9 cellular contexts compared by ENCODE assay signal in the genomic region with DNA sequence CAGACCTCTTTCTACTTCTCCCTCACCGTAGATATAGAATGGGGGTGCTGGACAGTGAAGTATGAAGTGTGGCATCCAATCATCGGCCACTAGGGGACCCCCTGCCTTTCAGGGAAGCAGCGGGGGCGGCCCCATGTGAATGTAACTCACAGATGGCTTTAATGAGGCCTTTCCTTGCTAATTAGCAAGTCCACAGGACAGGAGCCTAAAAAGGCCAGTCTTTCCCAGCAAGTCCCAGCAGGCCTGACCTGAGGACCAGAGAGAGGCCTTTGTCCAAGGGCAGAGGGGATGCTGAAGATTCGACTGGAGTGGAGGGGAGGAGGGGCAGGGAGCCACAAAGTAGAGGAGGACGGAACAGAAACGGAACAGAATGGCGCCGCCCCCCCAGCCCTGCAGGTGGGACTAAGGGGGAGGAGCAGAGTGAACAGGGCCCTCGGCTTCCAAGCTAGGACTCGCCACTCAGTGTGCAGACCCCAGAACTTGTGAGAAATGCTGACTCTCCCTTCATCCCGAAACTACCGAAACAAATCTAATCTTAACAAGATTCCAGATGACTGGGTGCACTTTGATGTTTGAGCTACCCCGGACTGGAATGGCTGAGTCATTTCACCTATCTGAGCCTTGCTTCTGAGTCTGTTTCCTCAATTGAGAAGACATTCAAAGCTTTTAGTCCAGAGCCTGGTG. TPM values are rescaled to one million over a fixed set of nuclear protein-coding genes. Genes with fewer than 3 reads are reported as not detected.
A peak's percentile ranks its signal among the peaks of the same experiment; 100 is the strongest.
DNase-seq lines count a peak whose midpoint lies in the region; ATAC-seq and TF ChIP-seq lines count a peak whose summit lies in the region.
"Had no signal": no experiment of that assay in that cellular context is flagged by ENCODE, and none has a peak within 500 bp of the region (broad histone marks: within the 10 kb centered on the region; RNA-seq: fewer than 3 reads in every experiment).

No MANE protein-coding gene starts in this region.

- ATAC-seq in activated CD8-positive, alpha-beta memory T cell treated with anti-CD3 and anti-CD28 coated beads, Interleukin-2, amount 10 ng/mL, durations not matched to agents 7 days and 5 days = peak; percentile 61

- peak overlapping the region; percentile 60 for H3K9ac ChIP-seq in HUES64 (ENCODE audit: low read depth, low read length)

- H3K36me3 ChIP-seq in GM06990 (ENCODE audit: control insufficient read depth, insufficient read depth, low read length) (no peaks in the 10 kb centered on the region), HUES64 (ENCODE audit: insufficient read depth, low read length) (peaks cover 12% of the 10 kb centered on the region), iPS DF 6.9 (ENCODE audit: control insufficient read depth, insufficient read depth, low read length) (peaks cover 4% of the 10 kb centered on the region; the same call in 1 of the 2 replicates)

- H3K27me3 Mint-ChIP-seq in activated CD8-positive, alpha-beta memory T cell treated with anti-CD3 and anti-CD28 coated beads, Interleukin-2, amount 10 ng/mL, durations not matched to agents 7 days and 5 days = peaks cover 12% of the 10 kb centered on the region

- H3K4me1 ChIP-seq in HUES64 (ENCODE audit: insufficient read depth, low read length) = peaks cover 64% of the 10 kb centered on the region
- H3K4me1 ChIP-seq in iPS DF 6.9 (ENCODE audit: control insufficient read depth, insufficient read depth, low read length) = peaks cover 21% of the 10 kb centered on the region

- peak; percentile 61 for TF ChIP-seq CTCF in GM06990 (IDR thresholded peaks at IDR 0.05; ENCODE audit: insufficient read depth, low read length, poor library complexity, severe bottlenecking)

- H3K27ac Mint-ChIP-seq in activated CD8-positive, alpha-beta memory T cell treated with anti-CD3 and anti-CD28 coated beads, Interleukin-2, amount 10 ng/mL, durations not matched to agents 7 days and 5 days = no peak overlapping the region

- H3K4me1 Mint-ChIP-seq in activated CD8-positive, alpha-beta memory T cell treated with anti-CD3 and anti-CD28 coated beads, Interleukin-2, amount 10 ng/mL, durations not matched to agents 7 days and 5 days = peaks cover 4% of the 10 kb centered on the region

- no peak overlapping the region for H3K4me3 Mint-ChIP-seq in activated CD8-positive, alpha-beta memory T cell treated with anti-CD3 and anti-CD28 coated beads, Interleukin-2, amount 10 ng/mL, durations not matched to agents 7 days and 5 days

- DNase-seq in GM06990 (ENCODE audit: extremely low read depth, insufficient read length) (peak; percentile 62), iPS DF 6.9 (ENCODE audit: low read depth, low spot score) (peak; percentile 83), amniotic stem cell (lab: John Stamatoyannopoulos, UW) (no peak), SIG-M5 (lab: John Stamatoyannopoulos, UW) (no peak)
- DNase-seq in activated CD8-positive, alpha-beta memory T cell treated with anti-CD3 and anti-CD28 coated beads, Interleukin-2, amount 10 ng/mL, durations not matched to agents 7 days and 5 days = peak; percentile 49
- peak; percentile 10 for DNase-seq in stimulated activated CD8-positive, alpha-beta memory T cell treated with anti-CD3 and anti-CD28 coated beads, Interleukin-4, amount 100 ng/mL, for 24 hours (ENCODE audit: low read depth)
- no peak for DNase-seq in activated CD4-positive, CD25-positive, alpha-beta regulatory T cell (lab: John Stamatoyannopoulos, UW)

- H3K4me3 ChIP-seq in GM06990 (replicated peaks; ENCODE audit: low read depth, low read length) (no peak overlapping the region), HUES64 (ENCODE audit: low read length) (peak overlapping the region; percentile 14; the same call in 1 of the 2 replicates), iPS DF 6.9 (ENCODE audit: low read length) (no peak overlapping the region)

- H3K9me3 Mint-ChIP-seq in activated CD8-positive, alpha-beta memory T cell treated with anti-CD3 and anti-CD28 coated beads, Interleukin-2, amount 10 ng/mL, durations not matched to agents 7 days and 5 days (ENCODE audit: low read depth) = no peaks in the 10 kb centered on the region

- peak overlapping the region; percentile 90 for H3K27ac ChIP-seq in HUES64 (ENCODE audit: low read depth, low read length)
- H3K27ac ChIP-seq in iPS DF 6.9 (ENCODE audit: low read length) = peak overlapping the region; percentile 20

- H3K27me3 ChIP-seq in GM06990 (replicated peaks; ENCODE audit: control insufficient read depth, insufficient read depth, low read length) (peaks cover 2% of the 10 kb centered on the region), HUES64 (ENCODE audit: insufficient read depth, low read length) (no peaks in the 10 kb centered on the region), iPS DF 6.9 (ENCODE audit: control insufficient read depth, insufficient read depth, low read length) (no peaks in the 10 kb centered on the region)

- CTCF ChIA-PET in activated CD8-positive, alpha-beta memory T cell treated with anti-CD3 and anti-CD28 coated beads, Interleukin-2, amount 10 ng/mL, durations not matched to agents 7 days and 5 days (lab: Charles Lee) = interaction anchor here (0.8 to 1.5 kb wide), 5 partner anchors 12 to 411 kb away, joined by 3 to 11 read pairs (median 6); no protein-coding TSS in a partner anchor

- WGBS in HUES64 = 7% methylated on average over 14 of the region's 14 CpGs
- WGBS in iPS DF 6.9 (ENCODE audit: insufficient coverage, insufficient read length) = no CpG with 5 or more reads among the region's 14 CpGs

- no peaks in the 10 kb centered on the region for H3K36me3 Mint-ChIP-seq in activated CD8-positive, alpha-beta memory T cell treated with anti-CD3 and anti-CD28 coated beads, Interleukin-2, amount 10 ng/mL, durations not matched to agents 7 days and 5 days

- H3K9me3 ChIP-seq in HUES64 (ENCODE audit: insufficient read depth, low read depth, low read length) (no peaks in the 10 kb centered on the region), iPS DF 6.9 (ENCODE audit: control insufficient read depth, insufficient read depth, low read length) (no peaks in the 10 kb centered on the region)

RNA-seq across cellular contexts. Expression of a gene that starts 5.8 kb away (rescaled TPM):
- 24.7 TPM for polyA plus RNA-seq in HUES64 (2013, experiment 1 of 2)
- polyA plus RNA-seq in HUES64 (2013, experiment 2 of 2) = 18.1 TPM
- under 1 TPM; 0.16 to 0.18 TPM for total RNA-seq in activated CD8-positive, alpha-beta memory T cell treated with anti-CD3 and anti-CD28 coated beads, Interleukin-2, amount 10 ng/mL, durations not matched to agents 7 days and 5 days

RNA-seq across cellular contexts. Expression of a gene that starts 36.5 kb away (rescaled TPM):
- polyA plus RNA-seq in HUES64 (2013, experiment 1 of 2) = 7.3 TPM
- polyA plus RNA-seq in HUES64 (2013, experiment 2 of 2) = 6.1 TPM
- total RNA-seq in activated CD8-positive, alpha-beta memory T cell treated with anti-CD3 and anti-CD28 coated beads, Interleukin-2, amount 10 ng/mL, durations not matched to agents 7 days and 5 days = not detected
- total RNA-seq: activated CD8-positive, alpha-beta memory T cell treated with anti-CD3 and anti-CD28 coated beads for 36 hours had no signal

RNA-seq across cellular contexts. Expression of a gene that starts 58.1 kb away (rescaled TPM):
- 0.20 TPM for polyA plus RNA-seq in HUES64 (2013, experiment 1 of 2)
- polyA plus RNA-seq in HUES64 (2013, experiment 2 of 2) = not detected
- total RNA-seq in activated CD8-positive, alpha-beta memory T cell treated with anti-CD3 and anti-CD28 coated beads, Interleukin-2, amount 10 ng/mL, durations not matched to agents 7 days and 5 days = 1 to 10 TPM in 1 of 2 experiments, under 1 TPM in 1; 0.94 to 1.8 TPM

Comparison
In these comparisons a context has a peak if more than half of its experiments do, and no peak if none do; other contexts are left out.
1. DNase-seq: peak in GM06990 (single experiment), activated CD8-positive, alpha-beta memory T cell treated with anti-CD3 and anti-CD28 coated beads, Interleukin-2, amount 10 ng/mL, durations not matched to agents 7 days and 5 days (single experiment), iPS DF 6.9 (single experiment) and stimulated activated CD8-positive, alpha-beta memory T cell treated with anti-CD3 and anti-CD28 coated beads, Interleukin-4, amount 100 ng/mL, for 24 hours (single experiment); none in amniotic stem cell (single experiment), SIG-M5 (single experiment) and activated CD4-positive, CD25-positive, alpha-beta regulatory T cell (0 of 4).